Comparison of ENCODE assay signal across 26 cellular contexts in the genomic region with DNA sequence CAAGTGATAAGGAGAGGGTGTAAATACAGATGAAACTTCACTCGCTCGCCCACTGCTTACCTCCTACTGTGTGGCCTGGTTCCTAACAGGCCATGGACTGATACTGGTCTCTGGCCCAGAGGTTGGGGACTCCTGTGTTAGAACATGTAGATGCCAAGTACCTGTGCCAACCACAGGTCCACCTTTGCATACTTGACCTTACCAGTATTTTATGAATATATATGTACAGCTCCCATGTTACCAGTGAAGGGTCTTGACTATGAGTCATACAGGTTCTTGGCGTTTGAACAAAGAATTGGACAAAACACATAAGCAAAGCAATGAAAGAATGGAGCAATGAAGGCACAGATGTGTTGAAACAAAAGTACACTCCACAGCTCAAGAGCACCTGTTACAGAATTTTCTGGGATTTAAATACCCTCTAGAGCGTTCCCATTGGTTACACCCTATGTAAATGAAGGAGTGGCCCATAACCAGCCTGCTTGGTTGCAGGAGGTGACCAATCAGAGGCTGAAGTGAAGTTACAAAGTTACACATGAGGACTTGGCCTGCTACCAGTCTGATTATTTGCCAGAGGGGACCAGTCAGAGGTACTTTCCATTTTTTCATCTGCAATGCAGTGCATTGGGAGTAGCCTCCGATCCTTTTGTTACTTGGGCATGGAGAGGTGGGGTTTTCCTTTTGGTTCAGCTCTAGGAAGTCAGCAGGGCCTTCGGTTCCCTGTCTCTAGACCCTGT. TPM values are rescaled to one million over a fixed set of nuclear protein-coding genes. Genes with fewer than 3 reads are reported as not detected.
DNase-seq lines count a peak whose midpoint lies in the region; ATAC-seq and TF ChIP-seq lines count a peak whose summit lies in the region.
"Had no signal": no experiment of that assay in that cellular context is flagged by ENCODE, and none has a peak within 500 bp of the region (broad histone marks: within the 10 kb centered on the region; RNA-seq: fewer than 3 reads in every experiment).

No MANE protein-coding gene starts in this region.

- H3K27ac Mint-ChIP-seq in central memory CD8-positive, alpha-beta T cell (ENCODE audit: low read depth): no peak overlapping the region
- H3K27ac Mint-ChIP-seq: progenitor cell of endocrine pancreas had no signal

- TF ChIP-seq CTCF in Loucy (conservative IDR thresholded peaks at IDR 0.05; ENCODE audit: low read length): no peak

- H2AFZ ChIP-seq in Loucy (ENCODE audit: low read length) (0 out of 2 replicates have a peak overlapping the region, but pooled peaks have one; percentile 36), neuronal stem cell (ENCODE audit: low read length) (peak overlapping the region; percentile 77)

- no peak overlapping the region for H3K4me3 ChIP-seq in Loucy (ENCODE audit: low read length, poor library complexity, severe bottlenecking)
- no peak overlapping the region for H3K4me3 ChIP-seq in neuronal stem cell (ENCODE audit: low read length in 2 of 2)
- H3K4me3 ChIP-seq: MG63, mucosa of descending colon, stomach, tibial nerve had no signal

- H3K79me2 ChIP-seq in Loucy (ENCODE audit: insufficient read depth, low read length): peaks cover 31% of the 10 kb centered on the region

- no peaks in the 10 kb centered on the region for H3K9me3 ChIP-seq in Loucy (ENCODE audit: insufficient read depth, low read depth, low read length)
- no peaks in the 10 kb centered on the region for H3K9me3 ChIP-seq in neuronal stem cell (replicated peaks in 1 of 2; ENCODE audit: control insufficient read depth in 2 of 2, insufficient read depth in 1 of 2, low read depth in 1 of 2, low read length in 2 of 2)
- H3K9me3 ChIP-seq: MG63, mucosa of descending colon, stomach, tibial nerve had no signal

- H3K4me2 ChIP-seq in Loucy (ENCODE audit: low read depth, low read length, poor library complexity, severe bottlenecking) (no peak overlapping the region), neuronal stem cell (ENCODE audit: insufficient read depth, low read length, poor library complexity, severe bottlenecking) (no peak overlapping the region)

- no peak overlapping the region for H2AK5ac ChIP-seq in neuronal stem cell (ENCODE audit: low read depth, low read length)

- no peak overlapping the region for H3K27ac ChIP-seq in neuronal stem cell (replicated peaks; ENCODE audit: low read length)
- H3K27ac ChIP-seq: epithelial cell of prostate, HL-60, stomach, tibial nerve, VCaP had no signal

- no CpG with 5 or more reads among the region's 6 CpGs for WGBS in neuronal stem cell (ENCODE audit: extremely low coverage in 2 of 2, insufficient read length in 2 of 2, insufficient replicate concordance in 1 of 2), 2 donors

- no peaks in the 10 kb centered on the region for H3K9me2 ChIP-seq in Loucy (replicated peaks; ENCODE audit: low read depth, low read length)

- ATAC-seq in central memory CD8-positive, alpha-beta T cell (replicated peaks; ENCODE audit: extremely low read depth, poor library complexity, severe bottlenecking): no peak
- no peak for ATAC-seq in HG03354 (IDR thresholded peaks at IDR 0.05; ENCODE audit: poor library complexity, severe bottlenecking, unreplicated experiment)
- ATAC-seq in HG03457 (IDR thresholded peaks at IDR 0.05; ENCODE audit: unreplicated experiment): no peak
- ATAC-seq: activated naive CD8-positive, alpha-beta T cell treated with anti-CD3 and anti-CD28 coated beads, Interleukin-2, amount 50 U/mL, for 24 hours; HCT116; left ventricle myocardium superior; mucosa of descending colon had no signal

- no peak overlapping the region for H2BK15ac ChIP-seq in neuronal stem cell (ENCODE audit: low read length)

- no peak overlapping the region for H4K91ac ChIP-seq in neuronal stem cell (ENCODE audit: low read depth, low read length, poor library complexity)

- H3K27me3 Mint-ChIP-seq in central memory CD8-positive, alpha-beta T cell: no peaks in the 10 kb centered on the region
- H3K27me3 Mint-ChIP-seq: activated naive CD8-positive, alpha-beta T cell treated with anti-CD3 and anti-CD28 coated beads, Interleukin-2, amount 50 U/mL, for 24 hours; progenitor cell of endocrine pancreas had no signal

- no peak overlapping the region for H2BK120ac ChIP-seq in neuronal stem cell (ENCODE audit: low read depth, low read length)

- H3K18ac ChIP-seq in neuronal stem cell (ENCODE audit: low read length): no peak overlapping the region

- peaks cover 6% of the 10 kb centered on the region for H3K79me1 ChIP-seq in neuronal stem cell (ENCODE audit: low read depth, low read length)

- H3K9me3 Mint-ChIP-seq in central memory CD8-positive, alpha-beta T cell: no peaks in the 10 kb centered on the region
- H3K9me3 Mint-ChIP-seq: activated naive CD8-positive, alpha-beta T cell treated with anti-CD3 and anti-CD28 coated beads, Interleukin-2, amount 50 U/mL, for 24 hours had no signal

- H4K20me1 ChIP-seq in Loucy (ENCODE audit: insufficient read depth, low read length, poor library complexity, severe bottlenecking): peaks cover 18% of the 10 kb centered on the region

- H3K23ac ChIP-seq in neuronal stem cell (ENCODE audit: low read depth, low read length, poor library complexity): no peak overlapping the region

- peak; percentile 7 for DNase-seq in DMS53 (lab: John Stamatoyannopoulos, UW)
- DNase-seq in DMS53 treated with DMSO at 0.1 percent for 48 hours (lab: John Stamatoyannopoulos, UW; ENCODE audit: unreplicated experiment): no peak
- DNase-seq in central memory CD8-positive, alpha-beta T cell (ENCODE audit: low spot score in 2 of 2): no peak
- no peak for DNase-seq in neuronal stem cell (ENCODE audit: low spot score)
- no peak for DNase-seq in stimulated activated CD4-positive, alpha-beta T cell treated with anti-CD3 and anti-CD28 coated beads, Interleukin-15, amount 100 ng/mL, for 24 hours
- DNase-seq: 8988T; activated CD4-positive, alpha-beta T cell treated with anti-CD3 and anti-CD28 coated beads, Interleukin-2, amount 50 U/mL, for 1 hour; activated CD8-positive, alpha-beta memory T cell treated with anti-CD3 and anti-CD28 coated beads, Interleukin-2, amount 50 U/mL, for 48 hours; activated gamma-delta T cell; activated naive CD8-positive, alpha-beta T cell treated with anti-CD3 and anti-CD28 coated beads, Interleukin-2, amount 50 U/mL, for 24 hours; foreskin fibroblast; left ventricle myocardium superior; MG63; mucosa of descending colon; NCI-H1436; OCI-M1; stomach had no signal

- peaks cover 16% of the 10 kb centered on the region for H3K36me3 Mint-ChIP-seq in central memory CD8-positive, alpha-beta T cell (ENCODE audit: insufficient read depth)

- no peak overlapping the region for H4K8ac ChIP-seq in neuronal stem cell (ENCODE audit: low read depth, low read length)

- H3K27me3 ChIP-seq in Loucy (ENCODE audit: insufficient read depth, low read length, poor library complexity, severe bottlenecking) (no peaks in the 10 kb centered on the region), neuronal stem cell (ENCODE audit: control insufficient read depth in 3 of 3, insufficient read depth in 3 of 3, low read depth in 1 of 3, low read length in 3 of 3) (no peaks in the 10 kb centered on the region)
- H3K27me3 ChIP-seq: MG63, stomach, tibial nerve had no signal

- H3K4me1 Mint-ChIP-seq in central memory CD8-positive, alpha-beta T cell: peaks cover 45% of the 10 kb centered on the region

- peak overlapping the region; percentile 32 for H3K4me3 Mint-ChIP-seq in central memory CD8-positive, alpha-beta T cell
- H3K4me3 Mint-ChIP-seq: activated naive CD8-positive, alpha-beta T cell treated with anti-CD3 and anti-CD28 coated beads, Interleukin-2, amount 50 U/mL, for 24 hours had no signal

- H3K4ac ChIP-seq in neuronal stem cell (ENCODE audit: low read length): no peak overlapping the region

- H3K4me1 ChIP-seq in Loucy (ENCODE audit: insufficient read depth, low read length, poor library complexity, severe bottlenecking) (peaks cover 11% of the 10 kb centered on the region), neuronal stem cell (ENCODE audit: control insufficient read depth in 2 of 2, insufficient read depth in 1 of 2, low read depth in 1 of 2, low read length in 2 of 2) (peaks cover 0 to 4% of the 10 kb centered on the region in 2 donors)

- no peak overlapping the region for H2BK12ac ChIP-seq in neuronal stem cell (ENCODE audit: low read length)

- H3K9ac ChIP-seq in Loucy (ENCODE audit: low read depth, low read length, poor library complexity, severe bottlenecking) (no peak overlapping the region), neuronal stem cell (ENCODE audit: low read depth, low read length, poor library complexity) (no peak overlapping the region)

- no peak overlapping the region for H2BK5ac ChIP-seq in neuronal stem cell (ENCODE audit: low read length)

- H3K36me3 ChIP-seq in Loucy (ENCODE audit: insufficient read depth, low read length) (no peaks in the 10 kb centered on the region), neuronal stem cell (replicated peaks in 1 of 2; ENCODE audit: control insufficient read depth in 2 of 2, insufficient read depth in 2 of 2, low read length in 2 of 2) (peaks cover 0 to 18% of the 10 kb centered on the region in 2 donors)

- H3F3A ChIP-seq in Loucy (ENCODE audit: low read depth): no peaks in the 10 kb centered on the region

- no peak overlapping the region for H3K14ac ChIP-seq in neuronal stem cell (ENCODE audit: low read length)

RNA-seq across cellular contexts. Expression of a gene that starts 1.7 kb away (rescaled TPM):
- 10.2 TPM for polyA plus RNA-seq in neuronal stem cell (2013, experiment 1 of 2)
- polyA plus RNA-seq in neuronal stem cell (2013, experiment 2 of 2): 10.2 TPM

RNA-seq across cellular contexts. Expression of a gene that starts 29.8 kb away (rescaled TPM):
- polyA plus RNA-seq in neuronal stem cell (2013, experiment 1 of 2): 8.8 TPM
- polyA plus RNA-seq in neuronal stem cell (2013, experiment 2 of 2): 9.7 TPM
